Comparison of ENCODE assay signal across 15 cellular contexts in genomic region chr1:114986286-114986685, GRCh38. TPM values are rescaled to one million over a fixed set of nuclear protein-coding genes. Genes with fewer than 3 reads are reported as not detected.
"Had no signal": no experiment of that assay in that cellular context is flagged by ENCODE, and none has a peak within 500 bp of the region (broad histone marks: within the 10 kb centered on the region; RNA-seq: fewer than 3 reads in every experiment).

No MANE protein-coding gene starts in this region.

- H3K27me3 Mint-ChIP-seq: dendritic cell treated with granulocyte-macrophage colony-stimulating factor and Interleukin-4, amounts not matched to agents 40 ng/mL and 50 ng/mL, for 4 days had no signal

- H3K4me1 Mint-ChIP-seq: stimulated activated memory B cell treated with anti-CD40 and anti-IgM and Interleukin-4, amounts not matched to agents 10 μg/mL and 1 μg/mL and 100 μg/mL, for 72 hours had no signal

- DNase-seq: activated CD4-positive, alpha-beta T cell treated with anti-CD3 and anti-CD28 coated beads for 4 hours; activated naive CD4-positive, alpha-beta T cell treated with anti-CD3 and anti-CD28 coated beads for 36 hours; adrenal gland; midbrain; upper lobe of right lung had no signal

- H3K27me3 ChIP-seq: neutrophil, right atrium auricular region, upper lobe of right lung had no signal

- H3K36me3 ChIP-seq: adrenal gland, neutrophil, right atrium auricular region, upper lobe of right lung had no signal

- H3K27ac ChIP-seq: adrenal gland, neutrophil, right atrium auricular region, upper lobe of right lung had no signal

- H3K4me3 Mint-ChIP-seq: activated naive CD4-positive, alpha-beta T cell treated with anti-CD3 and anti-CD28 coated beads for 36 hours; dendritic cell treated with granulocyte-macrophage colony-stimulating factor and Interleukin-4, amounts not matched to agents 40 ng/mL and 50 ng/mL, for 4 days; stimulated activated memory B cell treated with anti-CD40 and anti-IgM and Interleukin-4, amounts not matched to agents 10 μg/mL and 1 μg/mL and 100 μg/mL, for 72 hours; T-helper 1 cell treated with Interleukin-12 subunit alpha and Interleukin-12 subunit beta and Interleukin-4 antibody, amounts not matched to agents 30 μg/mL and 1 μg/mL, for 36 hours had no signal

- H3K4me3 ChIP-seq: adrenal gland, right atrium auricular region, upper lobe of right lung had no signal

- H3K4me1 ChIP-seq: adrenal gland, right atrium auricular region, upper lobe of right lung had no signal

- H3K27ac Mint-ChIP-seq: activated naive CD4-positive, alpha-beta T cell treated with anti-CD3 and anti-CD28 coated beads for 36 hours; dendritic cell treated with granulocyte-macrophage colony-stimulating factor and Interleukin-4, amounts not matched to agents 40 ng/mL and 50 ng/mL, for 4 days; stimulated activated memory B cell treated with anti-CD40 and anti-IgM and Interleukin-4, amounts not matched to agents 10 μg/mL and 1 μg/mL and 100 μg/mL, for 72 hours; T-helper 1 cell treated with Interleukin-12 subunit alpha and Interleukin-12 subunit beta and Interleukin-4 antibody, amounts not matched to agents 30 μg/mL and 1 μg/mL, for 36 hours had no signal

- H3K9me3 ChIP-seq: neutrophil had no signal

- ATAC-seq: stimulated activated memory B cell treated with anti-CD40 and anti-IgM and Interleukin-4, amounts not matched to agents 10 μg/mL and 1 μg/mL and 100 μg/mL, for 72 hours; upper lobe of right lung had no signal

RNA-seq across cellular contexts. Expression of gene TSHB, which starts 43.3 kb away (rescaled TPM):
- total RNA-seq: activated naive CD4-positive, alpha-beta T cell treated with anti-CD3 and anti-CD28 coated beads for 36 hours; adrenal gland; kidney epithelial cell; lower leg skin; posterior vena cava; right atrium auricular region; temporal lobe; upper lobe of right lung had no signal
- polyA plus RNA-seq: adrenal gland, esophagus had no signal
